14 cellular contexts compared by ENCODE assay signal in genomic region chr22:45516923-45517675, GRCh38. TPM values are rescaled to one million over a fixed set of nuclear protein-coding genes. Genes with fewer than 3 reads are reported as not detected.
A peak's percentile ranks its signal among the peaks of the same experiment; 100 is the strongest.
DNase-seq lines count a peak whose midpoint lies in the region; ATAC-seq, FAIRE-seq and TF ChIP-seq lines count a peak whose summit lies in the region.
"Had no signal": no experiment of that assay in that cellular context is flagged by ENCODE, and none has a peak within 500 bp of the region (broad histone marks: within the 10 kb centered on the region; RNA-seq: fewer than 3 reads in every experiment).

No MANE protein-coding gene starts in this region.

- peaks cover 70% of the 10 kb centered on the region for H4K20me1 ChIP-seq in neural progenitor cell (ENCODE audit: low read depth)

- TF ChIP-seq POLR2A in A549 (IDR thresholded peaks at IDR 0.05; ENCODE audit: low read length) (no peak), testis (IDR thresholded peaks at IDR 0.05) (no peak)

- H3K36me3 ChIP-seq in neural progenitor cell (no peaks in the 10 kb centered on the region), testis (ENCODE audit: low read depth, missing control alignments) (no peaks in the 10 kb centered on the region)

- TF ChIP-seq CTCF in A549 (IDR thresholded peaks at IDR 0.05): no peak
- TF ChIP-seq CTCF in epithelial cell of esophagus (IDR thresholded peaks at IDR 0.05; ENCODE audit: insufficient read depth, low read depth, low read length, missing control alignments): no peak
- TF ChIP-seq CTCF in neural progenitor cell (IDR thresholded peaks at IDR 0.05): no peak
- TF ChIP-seq CTCF in testis (IDR thresholded peaks at IDR 0.05): no peak

- no peak overlapping the region for H3K4me2 ChIP-seq in A549
- H3K4me2 ChIP-seq in neural progenitor cell: no peak overlapping the region

- H3K4me1 Mint-ChIP-seq in neural progenitor cell: peaks cover 35% of the 10 kb centered on the region
- H3K4me1 Mint-ChIP-seq: activated CD4-positive, alpha-beta T cell treated with anti-CD3 and anti-CD28 coated beads for 36 hours had no signal

- no peak overlapping the region for H3K4me3 Mint-ChIP-seq in neural progenitor cell
- H3K4me3 Mint-ChIP-seq: activated CD4-positive, alpha-beta T cell treated with anti-CD3 and anti-CD28 coated beads for 36 hours had no signal

- H3K9me3 Mint-ChIP-seq in neural progenitor cell: no peaks in the 10 kb centered on the region

- peaks cover 3% of the 10 kb centered on the region for H3F3A ChIP-seq in neural progenitor cell (ENCODE audit: low read depth)

- no peak for TF ChIP-seq EP300 in A549 (IDR thresholded peaks at IDR 0.05)
- TF ChIP-seq EP300 in Ishikawa (IDR thresholded peaks at IDR 0.05; ENCODE audit: borderline replicate concordance): peak; percentile 79

- peak; percentile 22 to 62; a peak in 3 of 6 replicates for ATAC-seq in A549
- ATAC-seq in HG02885 (IDR thresholded peaks at IDR 0.05; ENCODE audit: poor library complexity, unreplicated experiment): no peak
- ATAC-seq: activated CD4-positive, alpha-beta T cell treated with anti-CD3 and anti-CD28 coated beads for 36 hours; sciatic nerve had no signal

- no peaks in the 10 kb centered on the region for H3K9me3 ChIP-seq in A549
- H3K9me3 ChIP-seq in neural progenitor cell (ENCODE audit: low read depth): no peaks in the 10 kb centered on the region
- no peaks in the 10 kb centered on the region for H3K9me3 ChIP-seq in testis
- H3K9me3 ChIP-seq: MG63 had no signal

- H3K4me3 ChIP-seq in A549: no peak overlapping the region
- no peak overlapping the region for H3K4me3 ChIP-seq in epithelial cell of esophagus (ENCODE audit: low read length)
- H3K4me3 ChIP-seq in neural progenitor cell: no peak overlapping the region
- H3K4me3 ChIP-seq in testis: no peak overlapping the region
- H3K4me3 ChIP-seq: MG63, SK-N-MC had no signal

- intact Hi-C loops in testis (cut with DNase I; ENCODE audit: low total_unique reads): no loop called here

- peaks cover 16% of the 10 kb centered on the region for H3K27me3 Mint-ChIP-seq in neural progenitor cell (ENCODE audit: insufficient read depth, low read depth)

- TF ChIP-seq RAD21 in A549 (conservative IDR thresholded peaks at IDR 0.05 in 1 of 2, IDR thresholded peaks at IDR 0.05 in 1 of 2): no peak
- no peak for TF ChIP-seq RAD21 in Ishikawa (IDR thresholded peaks at IDR 0.05; ENCODE audit: low read depth)

- H3K27ac Mint-ChIP-seq in neural progenitor cell: no peak overlapping the region
- H3K27ac Mint-ChIP-seq: activated CD4-positive, alpha-beta T cell treated with anti-CD3 and anti-CD28 coated beads for 36 hours had no signal

- peaks cover 62% of the 10 kb centered on the region for H3K79me2 ChIP-seq in neural progenitor cell (ENCODE audit: low read depth)

- DNase-seq in A549 (ENCODE audit: low read depth in 1 of 2, low spot score in 1 of 2) (peak in 1 of 2 experiments; percentile 16), epithelial cell of esophagus (ENCODE audit: low read depth) (peak; percentile 85), neural progenitor cell (ENCODE audit: low spot score) (peak; percentile 42), NCI-H1417 (lab: John Stamatoyannopoulos, UW) (no peak), testis (no peak), NCI-H2171 treated with DMSO at 0.1 percent for 48 hours (lab: John Stamatoyannopoulos, UW) (no peak)
- DNase-seq: activated CD4-positive, alpha-beta T cell treated with anti-CD3 and anti-CD28 coated beads for 36 hours; activated effector memory CD4-positive, alpha-beta T cell treated with Interleukin-2 at 50 U/mL for 16 hours; MG63; NCI-H510A treated with DMSO at 0.1 percent for 48 hours had no signal

- WGBS in A549 (ENCODE audit: missing lambda C conversion rate): 75% methylated on average over 12 of the region's 18 CpGs
- 55 to 65% methylated on average over 11 to 18 of the region's 18 CpGs for WGBS in testis, 2 donors

- CTCF ChIA-PET in A549 (lab: Yijun Ruan, JAX): interaction anchor here (0.6 kb wide), 1 partner anchor 37 kb away, joined by 3 read pairs; no protein-coding TSS in a partner anchor

- no peak overlapping the region for H2AFZ ChIP-seq in neural progenitor cell (replicated peaks)

- peaks cover 2% of the 10 kb centered on the region for H3K36me3 Mint-ChIP-seq in neural progenitor cell

- POLR2A ChIA-PET in A549 (lab: Yijun Ruan, JAX): no interaction called here

- no peak overlapping the region for H3K9ac ChIP-seq in neural progenitor cell

- H3K4me1 ChIP-seq in A549 (0 out of 3 replicates have a peak, but pooled peaks cover 6% of the 10 kb centered on the region), neural progenitor cell (peaks cover 45% of the 10 kb centered on the region), testis (peaks cover 42% of the 10 kb centered on the region)

- FAIRE-seq in A549 (lab: Jason Lieb, UNC): no peak

- H3K27ac ChIP-seq in A549 (peak overlapping the region in 1 of 2 experiments; percentile 16; a peak in 1 of 6 replicates), neural progenitor cell (no peak overlapping the region), testis (no peak overlapping the region)
- H3K27ac ChIP-seq: SK-N-MC had no signal

- H3K27me3 ChIP-seq in neural progenitor cell (no peaks in the 10 kb centered on the region), testis (no peaks in the 10 kb centered on the region)
- H3K27me3 ChIP-seq: MG63 had no signal

TF ChIP-seq in A549, 52 proteins besides CTCF, POLR2A, EP300 and RAD21 (continues in another document):
- no peak for TF ChIP-seq ZNF302 (CRISPR knock-in tag; IDR thresholded peaks at IDR 0.05)
- no peak for TF ChIP-seq RNF2 (IDR thresholded peaks at IDR 0.05; ENCODE audit: borderline replicate concordance, low read depth)
- TF ChIP-seq MYC (IDR thresholded peaks at IDR 0.05; ENCODE audit: borderline replicate concordance, low read length): no peak
- no peak for TF ChIP-seq RARB (CRISPR knock-in tag; IDR thresholded peaks at IDR 0.05)
- TF ChIP-seq KDM5A (IDR thresholded peaks at IDR 0.05): no peak
- no peak for TF ChIP-seq CHD2 (IDR thresholded peaks at IDR 0.05; ENCODE audit: low read length, partially characterized antibody)
- TF ChIP-seq JUN (IDR thresholded peaks at IDR 0.05): no peak
- no peak for TF ChIP-seq TP53 (CRISPR knock-in tag; IDR thresholded peaks at IDR 0.05)
- no peak for TF ChIP-seq ATOH8 (CRISPR knock-in tag; IDR thresholded peaks at IDR 0.05; ENCODE audit: low read depth)
- no peak for TF ChIP-seq RFX5 (IDR thresholded peaks at IDR 0.05)
- no peak for TF ChIP-seq RCOR1 (IDR thresholded peaks at IDR 0.05; ENCODE audit: low read depth, low read length)
- TF ChIP-seq NR3C1 (IDR thresholded peaks at IDR 0.05): no peak
- TF ChIP-seq FOSB (CRISPR knock-in tag; IDR thresholded peaks at IDR 0.05): no peak
- TF ChIP-seq ZSCAN20 (CRISPR knock-in tag; IDR thresholded peaks at IDR 0.05): no peak

TF ChIP-seq in Ishikawa, 13 proteins besides CTCF, POLR2A, EP300 and RAD21 (continues in another document):
- no peak for TF ChIP-seq USF1 (IDR thresholded peaks at IDR 0.05)
- no peak for TF ChIP-seq EGR1 (IDR thresholded peaks at IDR 0.05)
- peak; percentile 60 for TF ChIP-seq TEAD4 (IDR thresholded peaks at IDR 0.05)
- TF ChIP-seq YY1 (IDR thresholded peaks at IDR 0.05; ENCODE audit: low read depth): no peak
- no peak; the same call in 1 of the 2 replicates for TF ChIP-seq FOXM1 (IDR thresholded peaks at IDR 0.05; ENCODE audit: borderline replicate concordance, low read depth)
- TF ChIP-seq ZBTB7A (IDR thresholded peaks at IDR 0.05; ENCODE audit: low read depth): peak; percentile 9; the same call in 1 of the 2 replicates
- TF ChIP-seq CEBPB (IDR thresholded peaks at IDR 0.05): no peak
- TF ChIP-seq MAX (IDR thresholded peaks at IDR 0.05): no peak
- peak; percentile 69 for TF ChIP-seq NFIC (IDR thresholded peaks at IDR 0.05)
- TF ChIP-seq TCF12 (IDR thresholded peaks at IDR 0.05; ENCODE audit: low read depth): peak; percentile 84
- no peak for TF ChIP-seq CREB1 (IDR thresholded peaks at IDR 0.05; ENCODE audit: low read depth)

RNA-seq across cellular contexts. Expression of gene FBLN1, which starts 14.4 kb away (rescaled TPM):
- polyA plus RNA-seq in A549 (2011; rRNA removed) (18.2 and 20.0 TPM in 2 replicates), A549 (2017; fragmentation: RNase III; extraction: RNeasy Plus Mini Kit Qiagen cat#74134 plus additional on column Dnase treatment) (31.0 to 34.4 TPM (median 32.7 TPM) in 3 replicates), testis (ENCODE audit: insufficient read depth, low read depth, low replicate concordance) (154 TPM)
- polyA plus RNA-seq in A549 (2012; cell fraction: cytosol; rRNA removed): 28.9 and 37.7 TPM in 2 replicates
- polyA plus RNA-seq in A549 (2012; cell fraction: nucleus; rRNA removed): 60.5 and 67.1 TPM in 2 replicates
- polyA minus RNA-seq in A549 (2011; rRNA and poly(A)+ RNA removed): 16.9 and 22.5 TPM in 2 replicates
- total RNA-seq in neural progenitor cell (ENCODE audit: low replicate concordance) (84.3 and 163 TPM in 2 replicates), testis (10 to 100 TPM; 32.4 to 42.2 TPM)
- total RNA-seq: activated CD4-positive, alpha-beta T cell treated with anti-CD3 and anti-CD28 coated beads for 36 hours had no signal

Comparison
In these comparisons a context has a peak if more than half of its experiments do, and no peak if none do; other contexts are left out.
1. DNase-seq: peak in epithelial cell of esophagus (single experiment) and neural progenitor cell (single experiment); none in NCI-H1417 (0 of 3), testis (single experiment) and NCI-H2171 treated with DMSO at 0.1 percent for 48 hours (single experiment).